16 cellular contexts compared by ENCODE assay signal in genomic region chr17:14118951-14119350, GRCh38. TPM values are rescaled to one million over a fixed set of nuclear protein-coding genes. Genes with fewer than 3 reads are reported as not detected.
DNase-seq lines count a peak whose midpoint lies in the region; ATAC-seq and TF ChIP-seq lines count a peak whose summit lies in the region.
"Had no signal": no experiment of that assay in that cellular context is flagged by ENCODE, and none has a peak within 500 bp of the region (broad histone marks: within the 10 kb centered on the region; RNA-seq: fewer than 3 reads in every experiment).

No MANE protein-coding gene starts in this region.

- intact Hi-C loops in CD8-positive, alpha-beta T cell (cut with DNase I, micrococcal nuclease), result no loop called here

- no peaks in the 10 kb centered on the region for H3K27me3 Mint-ChIP-seq in CD8-positive, alpha-beta T cell (ENCODE audit: low read depth)
- H3K27me3 Mint-ChIP-seq in activated CD4-positive, alpha-beta memory T cell treated with anti-CD3 and anti-CD28 coated beads, Interleukin-2, amount 10 ng/mL, durations not matched to agents 7 days and 5 days, result no peaks in the 10 kb centered on the region
- H3K27me3 Mint-ChIP-seq: progenitor cell of endocrine pancreas had no signal

- no peak overlapping the region for H3K4me3 ChIP-seq in CD8-positive, alpha-beta T cell (ENCODE audit: low read depth, low read length)
- H3K4me3 ChIP-seq: esophagus muscularis mucosa had no signal

- peaks cover 3% of the 10 kb centered on the region for H3K4me1 ChIP-seq in CD8-positive, alpha-beta T cell (ENCODE audit: insufficient read depth, low read length)
- H3K4me1 ChIP-seq: BE2C had no signal

- POLR2A ChIA-PET in CD8-positive, alpha-beta T cell (lab: Charles Lee), result no interaction called here
- POLR2A ChIA-PET in activated CD4-positive, alpha-beta memory T cell treated with anti-CD3 and anti-CD28 coated beads, Interleukin-2, amount 10 ng/mL, durations not matched to agents 7 days and 5 days (lab: Charles Lee), result interaction anchor here (1.0 to 2.9 kb wide), 5 partner anchors 77 to 183 kb away, joined by 4 to 11 read pairs (median 4); partner anchors contain the start of gene HS3ST3B1

- no peaks in the 10 kb centered on the region for H3K9me3 ChIP-seq in CD8-positive, alpha-beta T cell (ENCODE audit: low read length)
- H3K9me3 ChIP-seq: BE2C, esophagus muscularis mucosa had no signal

- H3K27me3 ChIP-seq in CD8-positive, alpha-beta T cell (ENCODE audit: insufficient read depth, low read length), result no peaks in the 10 kb centered on the region
- H3K27me3 ChIP-seq: BE2C, esophagus muscularis mucosa had no signal

- TF ChIP-seq CTCF in CD8-positive, alpha-beta T cell (IDR thresholded peaks at IDR 0.05), result no peak

- H3K9me3 Mint-ChIP-seq in CD8-positive, alpha-beta T cell, result peaks cover 2% of the 10 kb centered on the region
- peaks cover 8% of the 10 kb centered on the region for H3K9me3 Mint-ChIP-seq in activated CD4-positive, alpha-beta memory T cell treated with anti-CD3 and anti-CD28 coated beads, Interleukin-2, amount 10 ng/mL, durations not matched to agents 7 days and 5 days
- H3K9me3 Mint-ChIP-seq: HFFc6 had no signal

- H3K4me3 Mint-ChIP-seq in CD8-positive, alpha-beta T cell, result no peak overlapping the region
- H3K4me3 Mint-ChIP-seq in activated CD4-positive, alpha-beta memory T cell treated with anti-CD3 and anti-CD28 coated beads, Interleukin-2, amount 10 ng/mL, durations not matched to agents 7 days and 5 days, result peak overlapping the region; percentile 28
- H3K4me3 Mint-ChIP-seq: HFFc6 had no signal

- ATAC-seq in CD8-positive, alpha-beta T cell, result no peak
- peak; percentile 83 for ATAC-seq in GM18520 (IDR thresholded peaks at IDR 0.05; ENCODE audit: unreplicated experiment)
- peak; percentile 65 for ATAC-seq in HG02798 (IDR thresholded peaks at IDR 0.05; ENCODE audit: poor library complexity, unreplicated experiment)
- no peak for ATAC-seq in GM18517 (IDR thresholded peaks at IDR 0.05; ENCODE audit: unreplicated experiment)

- no peak for DNase-seq in CD8-positive, alpha-beta T cell
- no peak for DNase-seq in activated CD4-positive, alpha-beta memory T cell treated with anti-CD3 and anti-CD28 coated beads, Interleukin-2, amount 10 ng/mL, durations not matched to agents 7 days and 5 days
- DNase-seq in SIG-M5 (lab: John Stamatoyannopoulos, UW) (no peak), GM03348 (ENCODE audit: low spot score) (no peak), globus pallidus (ENCODE audit: low spot score) (no peak)
- DNase-seq: activated effector memory CD4-positive, alpha-beta T cell treated with Interleukin-2 at 50 U/mL for 16 hours; BE2C; HFFc6; NCI-H1048; NCI-H446; RPMI8226 had no signal

- peaks cover 69% of the 10 kb centered on the region for H3K4me1 Mint-ChIP-seq in CD8-positive, alpha-beta T cell (ENCODE audit: low read depth)
- H3K4me1 Mint-ChIP-seq in activated CD4-positive, alpha-beta memory T cell treated with anti-CD3 and anti-CD28 coated beads, Interleukin-2, amount 10 ng/mL, durations not matched to agents 7 days and 5 days, result peaks cover 84% of the 10 kb centered on the region

- no peaks in the 10 kb centered on the region for H3K36me3 ChIP-seq in CD8-positive, alpha-beta T cell (ENCODE audit: insufficient read depth, low read length)
- H3K36me3 ChIP-seq: BE2C, esophagus muscularis mucosa had no signal

- H3K27ac Mint-ChIP-seq in CD8-positive, alpha-beta T cell, result peak overlapping the region; percentile 38
- peak overlapping the region; percentile 93 for H3K27ac Mint-ChIP-seq in activated CD4-positive, alpha-beta memory T cell treated with anti-CD3 and anti-CD28 coated beads, Interleukin-2, amount 10 ng/mL, durations not matched to agents 7 days and 5 days
- H3K27ac Mint-ChIP-seq: HFFc6, progenitor cell of endocrine pancreas had no signal

- CTCF ChIA-PET in CD8-positive, alpha-beta T cell (lab: Charles Lee), result no interaction called here
- CTCF ChIA-PET in activated CD4-positive, alpha-beta memory T cell treated with anti-CD3 and anti-CD28 coated beads, Interleukin-2, amount 10 ng/mL, durations not matched to agents 7 days and 5 days (lab: Charles Lee), result interaction anchor here (1.6 to 2.2 kb wide), 2 partner anchors 84 to 182 kb away, joined by 5 read pairs; partner anchors contain the start of gene HS3ST3B1

- H3K27ac ChIP-seq in CD8-positive, alpha-beta T cell (ENCODE audit: low read depth, low read length), result no peak overlapping the region
- H3K27ac ChIP-seq: esophagus muscularis mucosa had no signal

- no peaks in the 10 kb centered on the region for H3K36me3 Mint-ChIP-seq in CD8-positive, alpha-beta T cell
- peaks cover 60% of the 10 kb centered on the region for H3K36me3 Mint-ChIP-seq in activated CD4-positive, alpha-beta memory T cell treated with anti-CD3 and anti-CD28 coated beads, Interleukin-2, amount 10 ng/mL, durations not matched to agents 7 days and 5 days (ENCODE audit: low read depth)

RNA-seq across cellular contexts. Expression of gene COX10, which starts 49.6 kb away (rescaled TPM):
- 10 to 100 TPM; 13.4 to 14.4 TPM for total RNA-seq in CD8-positive, alpha-beta T cell
- total RNA-seq in activated CD4-positive, alpha-beta memory T cell treated with anti-CD3 and anti-CD28 coated beads, Interleukin-2, amount 10 ng/mL, durations not matched to agents 7 days and 5 days, result 10 to 100 TPM; 24.5 to 25.2 TPM

Comparison
In these comparisons a context has a peak if more than half of its experiments do, and no peak if none do; other contexts are left out.
1. ATAC-seq: peak in GM18520 (single experiment) and HG02798 (single experiment); none in CD8-positive, alpha-beta T cell (single experiment) and GM18517 (single experiment).